12 cellular contexts compared by ENCODE assay signal in genomic region chr3:134453631-134454030, GRCh38. TPM values are rescaled to one million over a fixed set of nuclear protein-coding genes. Genes with fewer than 3 reads are reported as not detected.
DNase-seq lines count a peak whose midpoint lies in the region; ATAC-seq, FAIRE-seq and TF ChIP-seq lines count a peak whose summit lies in the region.
"Had no signal": no experiment of that assay in that cellular context is flagged by ENCODE, and none has a peak within 500 bp of the region (broad histone marks: within the 10 kb centered on the region; RNA-seq: fewer than 3 reads in every experiment).

No MANE protein-coding gene starts in this region.

- H3K4me2 ChIP-seq in GM12878 (ENCODE audit: control insufficient read depth, insufficient read depth), result no peak overlapping the region

- H3K4me3 Mint-ChIP-seq in neural crest cell (no peak overlapping the region), mesothelial cell of epicardium (no peak overlapping the region)
- no peak overlapping the region for H3K4me3 Mint-ChIP-seq in activated CD8-positive, alpha-beta T cell treated with anti-CD3 and anti-CD28 coated beads, Interleukin-2, amount 10 ng/mL, durations not matched to agents 7 days and 5 days
- H3K4me3 Mint-ChIP-seq: activated CD4-positive, alpha-beta T cell treated with anti-CD3 and anti-CD28 coated beads for 36 hours; naive B cell had no signal

- peaks cover 0 to 8% of the 10 kb centered on the region in 2 experiments; a peak in 3 of 4 replicates for H3K27me3 ChIP-seq in GM12878 (replicated peaks in 1 of 2; ENCODE audit: control insufficient read depth in 2 of 2, insufficient read depth in 2 of 2, low read length in 1 of 2)
- H3K27me3 ChIP-seq: tibial artery had no signal

- no peak overlapping the region for H3K27ac ChIP-seq in GM12878 (ENCODE audit: control insufficient read depth, insufficient read depth)
- H3K27ac ChIP-seq: tibial artery had no signal

- intact Hi-C loops in GM12878 (cut with micrococcal nuclease; ENCODE audit: unreplicated experiment), result no loop called here
- intact Hi-C loops in mucosa of descending colon (cut with DNase I, micrococcal nuclease), result no loop called here

- peak; percentile 46 for DNase-seq in LHCN-M2 (ENCODE audit: low read depth)
- no peak for DNase-seq in GM12878 (ENCODE audit: low read depth, low spot score)
- DNase-seq in neural crest cell (ENCODE audit: low read depth, low spot score), result no peak
- DNase-seq in mucosa of descending colon, result no peak
- no peak for DNase-seq in activated CD8-positive, alpha-beta T cell treated with anti-CD3 and anti-CD28 coated beads, Interleukin-2, amount 10 ng/mL, durations not matched to agents 7 days and 5 days
- DNase-seq in NCI-H345 (lab: John Stamatoyannopoulos, UW), result no peak
- no peak for DNase-seq in mesothelial cell of epicardium (ENCODE audit: low spot score in 2 of 2, unreplicated experiment in 2 of 2)
- DNase-seq: activated CD4-positive, alpha-beta T cell treated with anti-CD3 and anti-CD28 coated beads for 36 hours; naive B cell; tibial artery had no signal

- TF ChIP-seq RAD21 in GM12878 (IDR thresholded peaks at IDR 0.05; ENCODE audit: insufficient read depth, low read depth, low read length), result 0 out of 2 replicates have a peak, but pooled peaks have one; percentile 13

- no peak for TF ChIP-seq EP300 in GM12878 (IDR thresholded peaks at IDR 0.05; ENCODE audit: borderline replicate concordance in 1 of 2, control insufficient read depth in 1 of 2, low read depth in 2 of 2, low read length in 2 of 2)

- H3K9me3 Mint-ChIP-seq in neural crest cell (no peaks in the 10 kb centered on the region), mesothelial cell of epicardium (no peaks in the 10 kb centered on the region)
- H3K9me3 Mint-ChIP-seq in activated CD8-positive, alpha-beta T cell treated with anti-CD3 and anti-CD28 coated beads, Interleukin-2, amount 10 ng/mL, durations not matched to agents 7 days and 5 days (ENCODE audit: insufficient read depth), result no peaks in the 10 kb centered on the region
- H3K9me3 Mint-ChIP-seq: activated T-helper 2 cell treated with anti-CD3 and anti-CD28 coated beads, Interferon-gamma antibody, Interleukin-2, Interleukin-4, amounts not matched to agents 10 μg/mL and 5 μg/mL and 100 μg/mL, durations not matched to agents 14 hours and 24 hours and 36 hours; naive B cell had no signal

- WGBS in GM12878 (ENCODE audit: insufficient coverage, insufficient replicate concordance, low lambda C conversion rate, missing lambda C conversion rate), result 43% methylated on average over 6 of the region's 6 CpGs

- no peaks in the 10 kb centered on the region for H3K79me2 ChIP-seq in GM12878 (ENCODE audit: control insufficient read depth, insufficient read depth, low read length)

- no peaks in the 10 kb centered on the region for H3K27me3 Mint-ChIP-seq in neural crest cell (ENCODE audit: low read depth)
- peaks cover 21% of the 10 kb centered on the region for H3K27me3 Mint-ChIP-seq in activated CD8-positive, alpha-beta T cell treated with anti-CD3 and anti-CD28 coated beads, Interleukin-2, amount 10 ng/mL, durations not matched to agents 7 days and 5 days (ENCODE audit: low read depth)
- H3K27me3 Mint-ChIP-seq in mesothelial cell of epicardium (ENCODE audit: low read depth), result no peaks in the 10 kb centered on the region

- no peak overlapping the region for H3K9ac ChIP-seq in GM12878 (ENCODE audit: control insufficient read depth, insufficient read depth, low read length)

- BruUV-seq in GM12878 (replicated peaks; lab: Mats Ljungman, UMichigan), result no TSS peak

- SMC1A ChIA-PET in GM12878 (lab: Charles Lee; ENCODE audit: uncharacterized antibody, unreplicated experiment), result interaction anchor here (0.6 to 0.9 kb wide), 2 partner anchors 153 to 363 kb away, joined by 3 read pairs; no protein-coding TSS in a partner anchor

- ATAC-seq in GM12878 (no peak), mucosa of descending colon (no peak)
- no peak for ATAC-seq in activated CD8-positive, alpha-beta T cell treated with anti-CD3 and anti-CD28 coated beads, Interleukin-2, amount 10 ng/mL, durations not matched to agents 7 days and 5 days
- ATAC-seq: activated CD4-positive, alpha-beta T cell treated with anti-CD3 and anti-CD28 coated beads for 36 hours had no signal

- H3K4me1 ChIP-seq in GM12878 (ENCODE audit: control insufficient read depth, insufficient read depth, low read length) (no peaks in the 10 kb centered on the region), mucosa of descending colon (ENCODE audit: low read depth) (no peaks in the 10 kb centered on the region)

- H3K4me3 ChIP-seq in GM12878 (no peak overlapping the region), mucosa of descending colon (no peak overlapping the region)
- H3K4me3 ChIP-seq: tibial artery had no signal

- H3K9me3 ChIP-seq in GM12878 (replicated peaks; ENCODE audit: control insufficient read depth, insufficient read depth, low read length) (no peaks in the 10 kb centered on the region), mucosa of descending colon (no peaks in the 10 kb centered on the region)
- H3K9me3 ChIP-seq: tibial artery had no signal

- no peak overlapping the region for H2AFZ ChIP-seq in GM12878 (ENCODE audit: control insufficient read depth, low read depth, low read length)

- RAD21 ChIA-PET in GM12878 (lab: Charles Lee; ENCODE audit: unreplicated experiment), result no interaction called here

- peak; percentile 44 for TF ChIP-seq CTCF in GM12873 (IDR thresholded peaks at IDR 0.05; ENCODE audit: insufficient read depth, low read depth, low read length, missing control alignments)
- peak in 2 of 3 experiments; percentile 7 to 22; a peak in 1 of 6 replicates for TF ChIP-seq CTCF in GM12878 (IDR thresholded peaks at IDR 0.05 in 2 of 3, conservative IDR thresholded peaks at IDR 0.05 in 1 of 3; ENCODE audit: control insufficient read depth in 2 of 3, extremely low read depth in 1 of 3, insufficient read depth in 1 of 3, low read depth in 3 of 3, low read length in 3 of 3)
- no peak for TF ChIP-seq CTCF in neural crest cell (conservative IDR thresholded peaks at IDR 0.05)
- no peak for TF ChIP-seq CTCF in mucosa of descending colon (IDR thresholded peaks at IDR 0.05)
- no peak for TF ChIP-seq CTCF in mesothelial cell of epicardium (IDR thresholded peaks at IDR 0.05; ENCODE audit: unreplicated experiment)

- peak overlapping the region; percentile 28 for H3K27ac Mint-ChIP-seq in neural crest cell (ENCODE audit: unreplicated experiment)
- no peak overlapping the region for H3K27ac Mint-ChIP-seq in activated CD8-positive, alpha-beta T cell treated with anti-CD3 and anti-CD28 coated beads, Interleukin-2, amount 10 ng/mL, durations not matched to agents 7 days and 5 days
- no peak overlapping the region for H3K27ac Mint-ChIP-seq in mesothelial cell of epicardium
- H3K27ac Mint-ChIP-seq: activated CD4-positive, alpha-beta T cell treated with anti-CD3 and anti-CD28 coated beads for 36 hours; activated T-helper 2 cell treated with anti-CD3 and anti-CD28 coated beads, Interferon-gamma antibody, Interleukin-2, Interleukin-4, amounts not matched to agents 10 μg/mL and 5 μg/mL and 100 μg/mL, durations not matched to agents 14 hours and 24 hours and 36 hours had no signal

- POLR2A ChIA-PET in GM12878 (lab: Charles Lee), result no interaction called here
- POLR2A ChIA-PET in activated CD8-positive, alpha-beta T cell treated with anti-CD3 and anti-CD28 coated beads, Interleukin-2, amount 10 ng/mL, durations not matched to agents 7 days and 5 days (lab: Charles Lee), result no interaction called here

- CTCF ChIA-PET in GM12878 (lab: Yijun Ruan, JAX), result no interaction called here
- CTCF ChIA-PET in activated CD8-positive, alpha-beta T cell treated with anti-CD3 and anti-CD28 coated beads, Interleukin-2, amount 10 ng/mL, durations not matched to agents 7 days and 5 days (lab: Charles Lee), result interaction anchor here (1.2 kb wide), 1 partner anchor 145 kb away, joined by 3 read pairs; no protein-coding TSS in a partner anchor

- H3K36me3 Mint-ChIP-seq in neural crest cell (ENCODE audit: low read depth), result no peaks in the 10 kb centered on the region
- no peaks in the 10 kb centered on the region for H3K36me3 Mint-ChIP-seq in activated CD8-positive, alpha-beta T cell treated with anti-CD3 and anti-CD28 coated beads, Interleukin-2, amount 10 ng/mL, durations not matched to agents 7 days and 5 days (ENCODE audit: low read depth)
- H3K36me3 Mint-ChIP-seq in mesothelial cell of epicardium, result no peaks in the 10 kb centered on the region
- H3K36me3 Mint-ChIP-seq: naive B cell had no signal

- H4K20me1 ChIP-seq in GM12878 (ENCODE audit: control insufficient read depth, insufficient read depth), result no peaks in the 10 kb centered on the region

- no peaks in the 10 kb centered on the region for H3K4me1 Mint-ChIP-seq in neural crest cell
- no peaks in the 10 kb centered on the region for H3K4me1 Mint-ChIP-seq in activated CD8-positive, alpha-beta T cell treated with anti-CD3 and anti-CD28 coated beads, Interleukin-2, amount 10 ng/mL, durations not matched to agents 7 days and 5 days (ENCODE audit: low read depth)
- H3K4me1 Mint-ChIP-seq in mesothelial cell of epicardium, result peaks cover 24% of the 10 kb centered on the region
- H3K4me1 Mint-ChIP-seq: activated CD4-positive, alpha-beta T cell treated with anti-CD3 and anti-CD28 coated beads for 36 hours; naive B cell had no signal

- FAIRE-seq in GM12878 (lab: Jason Lieb, UNC), result no peak

- in situ Hi-C loops in GM12878 (cut with MboI), result no loop called here

- no peak for TF ChIP-seq POLR2A in GM12878 (IDR thresholded peaks at IDR 0.05; ENCODE audit: low read depth, low read length)

- H3K36me3 ChIP-seq in GM12878 (ENCODE audit: control insufficient read depth in 2 of 2, insufficient read depth in 2 of 2, low read length in 1 of 2), result no peaks in the 10 kb centered on the region
- no peaks in the 10 kb centered on the region for H3K36me3 ChIP-seq in mucosa of descending colon (ENCODE audit: low read depth)
- H3K36me3 ChIP-seq: tibial artery had no signal

RNA-seq across cellular contexts. Expression of gene ANAPC13, which starts 32.2 kb away (rescaled TPM):
- total RNA-seq in LHCN-M2 (2014; rRNA removed) (166 and 196 TPM in 2 replicates), GM12878 (2014; rRNA removed) (40.0 and 48.4 TPM in 2 replicates), GM12878 (2014; rRNA removed; fragmentation: Illumina TruSeq; extraction: Trizol) (39.6 and 42.3 TPM in 2 replicates), GM12878 (2021) (32.8 and 34.9 TPM in 2 replicates), neural crest cell (71.8 and 73.0 TPM in 2 replicates), mucosa of descending colon (10 to 100 TPM; 28.9 to 44.6 (median 36.4) TPM), mesothelial cell of epicardium (63.0 to 64.7 TPM (median 63.1 TPM) in 3 replicates)
- 116 TPM for polyA plus RNA-seq in LHCN-M2 (2012)
- total RNA-seq in GM12878 (2013; cell fraction: nucleolus; rRNA removed), result 16.6 and 17.3 TPM in 2 replicates
- polyA plus RNA-seq in GM12878 (2011; ENCODE audit: low read depth), result 34.1 TPM
- polyA plus RNA-seq in GM12878 (2011; rRNA removed) (91.7 and 136 TPM in 2 replicates), GM12878 (2014; fragmentation: Illumina TruSeq; extraction: Trizol) (74.2 and 87.6 TPM in 2 replicates), GM12878 (2014; fragmentation: Nextera tagmentation; extraction: Ambion mirVana) (100 to 1,000 TPM; 129 to 139 TPM), GM12878 (2014; rRNA removed) (30.2 and 42.6 TPM in 2 replicates), GM12878 (2016; fragmentation: Nextera tagmentation; extraction: Ambion mirVana) (100 to 1,000 TPM; 104 to 105 TPM)
- polyA plus RNA-seq in GM12878 (2011; cell fraction: cytosol; rRNA removed), result 33.6 and 43.9 TPM in 2 replicates
- polyA plus RNA-seq in GM12878 (2011; cell fraction: nucleus; rRNA removed), result 28.0 and 29.6 TPM in 2 replicates
- polyA plus RNA-seq in GM12878 (2012), result 43.6 and 52.9 TPM in 2 replicates
- polyA minus RNA-seq in GM12878 (2011; rRNA and poly(A)+ RNA removed), result 23.0 and 40.8 TPM in 2 replicates
- polyA minus RNA-seq in GM12878 (2011; cell fraction: cytosol; rRNA and poly(A)+ RNA removed), result 11.4 and 14.9 TPM in 2 replicates
- 14.9 and 24.0 TPM in 2 replicates for polyA minus RNA-seq in GM12878 (2011; cell fraction: nucleus; rRNA and poly(A)+ RNA removed)
- total RNA-seq in activated CD8-positive, alpha-beta T cell treated with anti-CD3 and anti-CD28 coated beads, Interleukin-2, amount 10 ng/mL, durations not matched to agents 7 days and 5 days, result 10 to 100 TPM; 24.9 to 25.3 TPM

RNA-seq across cellular contexts. Expression of gene CEP63, which starts 32.2 kb away (rescaled TPM):
- 25.0 and 29.8 TPM in 2 replicates for total RNA-seq in LHCN-M2 (2014; rRNA removed)
- polyA plus RNA-seq in LHCN-M2 (2012), result 17.6 TPM
- total RNA-seq in GM12878 (2013; cell fraction: nucleolus; rRNA removed), result 26.9 and 37.8 TPM in 2 replicates
- 24.1 and 27.7 TPM in 2 replicates for total RNA-seq in GM12878 (2014; rRNA removed)
- total RNA-seq in GM12878 (2014; rRNA removed; fragmentation: Illumina TruSeq; extraction: Trizol), result 36.4 and 36.8 TPM in 2 replicates
- 25.5 and 25.9 TPM in 2 replicates for total RNA-seq in GM12878 (2021)
- 12.6 TPM for polyA plus RNA-seq in GM12878 (2011; ENCODE audit: low read depth)
- polyA plus RNA-seq in GM12878 (2011; rRNA removed), result 15.9 and 29.1 TPM in 2 replicates
- polyA plus RNA-seq in GM12878 (2011; cell fraction: cytosol; rRNA removed), result 4.9 and 7.4 TPM in 2 replicates
- polyA plus RNA-seq in GM12878 (2011; cell fraction: nucleus; rRNA removed), result 11.0 and 22.3 TPM in 2 replicates
- polyA plus RNA-seq in GM12878 (2012), result 22.5 and 24.8 TPM in 2 replicates
- 36.9 and 51.1 TPM in 2 replicates for polyA plus RNA-seq in GM12878 (2014; fragmentation: Illumina TruSeq; extraction: Trizol)
- polyA plus RNA-seq in GM12878 (2014; fragmentation: Nextera tagmentation; extraction: Ambion mirVana), result 10 to 100 TPM; 14.0 to 16.4 TPM
- polyA plus RNA-seq in GM12878 (2014; rRNA removed), result 25.6 and 27.9 TPM in 2 replicates
- polyA plus RNA-seq in GM12878 (2016; fragmentation: Nextera tagmentation; extraction: Ambion mirVana), result 10 to 100 TPM; 33.8 to 36.2 TPM
- polyA minus RNA-seq in GM12878 (2011; rRNA and poly(A)+ RNA removed), result 6.6 and 11.8 TPM in 2 replicates
- 4.7 and 8.2 TPM in 2 replicates for polyA minus RNA-seq in GM12878 (2011; cell fraction: cytosol; rRNA and poly(A)+ RNA removed)
- 20.6 and 45.3 TPM in 2 replicates for polyA minus RNA-seq in GM12878 (2011; cell fraction: nucleus; rRNA and poly(A)+ RNA removed)
- 27.0 and 31.8 TPM in 2 replicates for total RNA-seq in neural crest cell
- total RNA-seq in mucosa of descending colon, result 10 to 100 TPM; 19.8 to 34.2 (median 19.8) TPM
- total RNA-seq in activated CD8-positive, alpha-beta T cell treated with anti-CD3 and anti-CD28 coated beads, Interleukin-2, amount 10 ng/mL, durations not matched to agents 7 days and 5 days, result 10 to 100 TPM; 26.5 to 27.7 TPM
- total RNA-seq in mesothelial cell of epicardium, result 20.8 to 23.5 TPM (median 22.5 TPM) in 3 replicates

Comparison
In these comparisons a context has a peak if more than half of its experiments do, and no peak if none do; other contexts are left out.
1. CTCF ChIP-seq: peak in GM12873 (single experiment) and GM12878 (2 of 3); none in neural crest cell (single experiment), mucosa of descending colon (single experiment) and mesothelial cell of epicardium (single experiment).